In the genomic region with DNA sequence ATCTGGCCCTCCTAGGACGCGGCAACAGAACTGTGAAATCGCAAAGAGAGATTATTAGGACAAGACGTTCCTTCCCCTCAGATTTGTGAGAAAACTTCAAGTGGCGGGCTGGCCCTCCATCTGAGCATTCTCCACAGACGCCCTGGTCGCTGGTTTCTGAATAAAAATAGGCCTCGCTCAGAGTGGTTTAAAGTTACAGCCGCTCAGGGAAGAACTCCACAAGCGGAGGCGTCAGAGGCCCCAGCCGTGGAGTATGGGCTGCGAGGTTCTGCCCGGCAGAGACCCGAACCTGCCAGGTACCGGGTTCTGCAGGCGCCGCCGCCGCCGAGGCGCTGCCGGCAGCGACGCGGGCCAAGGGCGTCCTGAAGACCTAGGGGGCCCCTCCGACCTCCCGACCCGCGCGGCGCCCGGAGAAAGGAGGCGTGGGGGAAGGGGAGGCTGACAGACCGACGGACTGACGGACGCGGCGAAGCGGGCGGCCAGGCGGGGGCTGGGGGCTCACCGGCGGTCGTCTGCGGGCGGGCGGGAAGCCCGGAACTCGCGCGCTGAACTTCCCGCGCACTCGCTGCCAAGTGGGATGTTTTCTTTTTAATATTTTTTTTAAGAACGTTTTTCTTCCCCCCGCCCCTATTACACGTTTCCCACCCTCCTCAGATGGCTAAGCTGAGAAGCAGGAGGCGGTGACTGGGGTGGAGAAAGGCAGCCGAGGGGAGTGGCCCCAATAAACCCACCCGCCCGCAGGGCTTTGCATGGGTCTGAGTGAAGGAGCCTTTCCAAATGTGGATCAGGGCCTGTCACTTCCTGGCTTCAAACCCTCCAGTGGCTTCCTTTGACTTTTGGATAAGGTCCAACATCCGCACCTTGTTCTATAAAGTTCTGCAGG, we compare ENCODE assay signal across 1 cellular context.
TF ChIP-seq lines count a peak whose summit lies in the region.

Gene PABPC4L (minus strand): TSS at position 574 of the 883 bp plus-strand sequence. CDS start 770 bp downstream, outside the sequence.

TF ChIP-seq in K562, 482 proteins besides CTCF, POLR2A, EP300 and RAD21 (continued from another document):
- TF ChIP-seq, protein P1, sequence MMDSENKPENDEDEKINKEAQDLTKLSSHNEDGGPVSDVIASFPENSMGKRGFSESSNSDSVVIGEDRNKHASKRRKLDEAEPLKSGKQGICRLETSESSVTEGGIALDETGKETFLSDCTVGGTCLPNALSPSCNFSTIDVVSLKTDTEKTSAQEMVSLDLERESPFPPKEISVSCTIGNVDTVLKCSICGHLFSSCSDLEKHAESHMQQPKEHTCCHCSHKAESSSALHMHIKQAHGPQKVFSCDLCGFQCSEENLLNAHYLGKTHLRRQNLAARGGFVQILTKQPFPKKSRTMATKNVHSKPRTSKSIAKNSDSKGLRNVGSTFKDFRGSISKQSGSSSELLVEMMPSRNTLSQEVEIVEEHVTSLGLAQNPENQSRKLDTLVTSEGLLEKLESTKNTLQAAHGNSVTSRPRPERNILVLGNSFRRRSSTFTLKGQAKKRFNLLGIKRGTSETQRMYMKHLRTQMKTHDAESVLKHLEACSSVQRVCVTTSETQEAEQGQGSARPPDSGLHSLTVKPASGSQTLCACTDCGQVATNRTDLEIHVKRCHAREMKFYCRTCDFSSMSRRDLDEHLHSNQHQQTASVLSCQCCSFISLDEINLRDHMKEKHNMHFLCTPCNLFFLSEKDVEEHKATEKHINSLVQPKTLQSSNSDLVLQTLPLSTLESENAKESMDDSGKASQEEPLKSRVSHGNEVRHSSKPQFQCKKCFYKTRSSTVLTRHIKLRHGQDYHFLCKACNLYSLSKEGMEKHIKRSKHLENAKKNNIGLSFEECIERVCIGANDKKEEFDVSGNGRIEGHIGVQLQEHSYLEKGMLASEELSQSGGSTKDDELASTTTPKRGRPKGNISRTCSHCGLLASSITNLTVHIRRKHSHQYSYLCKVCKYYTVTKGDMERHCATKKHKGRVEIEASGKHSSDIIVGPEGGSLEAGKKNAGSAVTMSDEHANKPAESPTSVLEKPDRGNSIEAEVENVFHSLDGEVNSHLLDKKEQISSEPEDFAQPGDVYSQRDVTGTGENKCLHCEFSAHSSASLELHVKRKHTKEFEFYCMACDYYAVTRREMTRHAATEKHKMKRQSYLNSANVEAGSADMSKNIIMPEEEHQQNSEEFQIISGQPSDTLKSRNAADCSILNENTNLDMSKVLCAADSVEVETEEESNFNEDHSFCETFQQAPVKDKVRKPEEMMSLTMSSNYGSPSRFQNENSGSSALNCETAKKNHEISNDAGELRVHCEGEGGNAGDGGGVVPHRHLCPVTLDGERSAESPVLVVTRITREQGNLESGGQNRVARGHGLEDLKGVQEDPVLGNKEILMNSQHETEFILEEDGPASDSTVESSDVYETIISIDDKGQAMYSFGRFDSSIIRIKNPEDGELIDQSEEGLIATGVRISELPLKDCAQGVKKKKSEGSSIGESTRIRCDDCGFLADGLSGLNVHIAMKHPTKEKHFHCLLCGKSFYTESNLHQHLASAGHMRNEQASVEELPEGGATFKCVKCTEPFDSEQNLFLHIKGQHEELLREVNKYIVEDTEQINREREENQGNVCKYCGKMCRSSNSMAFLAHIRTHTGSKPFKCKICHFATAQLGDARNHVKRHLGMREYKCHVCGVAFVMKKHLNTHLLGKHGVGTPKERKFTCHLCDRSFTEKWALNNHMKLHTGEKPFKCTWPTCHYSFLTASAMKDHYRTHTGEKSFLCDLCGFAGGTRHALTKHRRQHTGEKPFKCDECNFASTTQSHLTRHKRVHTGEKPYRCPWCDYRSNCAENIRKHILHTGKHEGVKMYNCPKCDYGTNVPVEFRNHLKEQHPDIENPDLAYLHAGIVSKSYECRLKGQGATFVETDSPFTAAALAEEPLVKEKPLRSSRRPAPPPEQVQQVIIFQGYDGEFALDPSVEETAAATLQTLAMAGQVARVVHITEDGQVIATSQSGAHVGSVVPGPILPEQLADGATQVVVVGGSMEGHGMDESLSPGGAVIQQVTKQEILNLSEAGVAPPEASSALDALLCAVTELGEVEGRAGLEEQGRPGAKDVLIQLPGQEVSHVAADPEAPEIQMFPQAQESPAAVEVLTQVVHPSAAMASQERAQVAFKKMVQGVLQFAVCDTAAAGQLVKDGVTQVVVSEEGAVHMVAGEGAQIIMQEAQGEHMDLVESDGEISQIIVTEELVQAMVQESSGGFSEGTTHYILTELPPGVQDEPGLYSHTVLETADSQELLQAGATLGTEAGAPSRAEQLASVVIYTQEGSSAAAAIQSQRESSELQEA (IDR thresholded peaks at IDR 0.05; ENCODE audit: low read depth): no peak
- TF ChIP-seq NFIX (CRISPR knock-in tag; IDR thresholded peaks at IDR 0.05; ENCODE audit: low read depth): no peak
- no peak; the same call in 1 of the 2 replicates for TF ChIP-seq VEZF1 (CRISPR knock-in tag; IDR thresholded peaks at IDR 0.05)
- no peak for TF ChIP-seq IRF1 (CRISPR knock-in tag; IDR thresholded peaks at IDR 0.05; ENCODE audit: borderline replicate concordance)
- no peak for TF ChIP-seq MCM2 (IDR thresholded peaks at IDR 0.05; ENCODE audit: low read depth)
- no peak for TF ChIP-seq SOX6 (IDR thresholded peaks at IDR 0.05)
- no peak for TF ChIP-seq COPS2 (conservative IDR thresholded peaks at IDR 0.05)
- TF ChIP-seq THAP7 (CRISPR knock-in tag; IDR thresholded peaks at IDR 0.05): no peak
- TF ChIP-seq ELF2 (CRISPR knock-in tag; IDR thresholded peaks at IDR 0.05): no peak
- peak; percentile 46 for TF ChIP-seq POLR2G (IDR thresholded peaks at IDR 0.05; ENCODE audit: low read depth, low read length)
- no peak for TF ChIP-seq ZNF354B (CRISPR knock-in tag; IDR thresholded peaks at IDR 0.05)
- TF ChIP-seq NFATC3 (IDR thresholded peaks at IDR 0.05): no peak
- TF ChIP-seq MAZ (CRISPR knock-in tag; conservative IDR thresholded peaks at IDR 0.05 in 1 of 2, IDR thresholded peaks at IDR 0.05 in 1 of 2): 0 out of 4 replicates have a peak, but pooled peaks of 1 of the 2 experiments have one; percentile 14
- TF ChIP-seq NEUROD1 (IDR thresholded peaks at IDR 0.05; ENCODE audit: borderline replicate concordance, low read depth, low read length, partially characterized antibody): no peak
- no peak for TF ChIP-seq ZBTB17 (CRISPR knock-in tag; IDR thresholded peaks at IDR 0.05)
- TF ChIP-seq ZNF57 (CRISPR knock-in tag; IDR thresholded peaks at IDR 0.05): no peak
- no peak for TF ChIP-seq CHAMP1 (IDR thresholded peaks at IDR 0.05)
